In genomic region chr14:54565236-54566151, GRCh38 we compare ENCODE assay signal across 1 cellular context.
A peak's percentile ranks its signal among the peaks of the same experiment; 100 is the strongest.
TF ChIP-seq lines count a peak whose summit lies in the region.

No MANE protein-coding gene starts in this region.

TF ChIP-seq in IMR-90, 13 proteins besides CTCF, POLR2A, EP300 and RAD21 (continued from another document):
- TF ChIP-seq FOS (IDR thresholded peaks at IDR 0.05; ENCODE audit: low read depth, low read length) (no peak), NFE2L2 (IDR thresholded peaks at IDR 0.05; ENCODE audit: low read depth, low read length) (no peak), CEBPB (IDR thresholded peaks at IDR 0.05; ENCODE audit: low read depth, low read length) (peak; percentile 32; the same call in 1 of the 2 replicates), RFX5 (IDR thresholded peaks at IDR 0.05; ENCODE audit: low read depth, low read length) (no peak), MXI1 (IDR thresholded peaks at IDR 0.05; ENCODE audit: borderline replicate concordance, low read depth, low read length) (peak; percentile 53)
